Comparison of ENCODE assay signal across 11 cellular contexts in the genomic region with DNA sequence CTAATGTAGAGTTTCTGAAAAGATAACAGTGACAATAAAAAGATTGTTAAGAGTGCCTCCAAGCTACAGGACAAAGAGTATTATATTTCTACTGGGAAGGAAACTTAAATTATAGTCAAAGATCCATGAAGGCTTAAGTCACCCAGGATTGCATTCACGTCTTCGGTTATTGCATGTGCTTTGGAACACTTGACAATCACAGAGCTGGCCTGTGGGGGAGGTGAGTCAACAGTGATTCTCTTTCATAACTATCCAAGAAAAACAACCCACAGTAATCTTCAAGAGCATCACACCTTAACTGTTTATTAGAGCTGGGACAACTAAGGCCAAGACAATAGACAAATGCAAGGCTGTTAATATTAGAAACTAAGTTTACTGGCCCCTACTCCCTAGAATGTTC. TPM values are rescaled to one million over a fixed set of nuclear protein-coding genes. Genes with fewer than 3 reads are reported as not detected.
A peak's percentile ranks its signal among the peaks of the same experiment; 100 is the strongest.
DNase-seq lines count a peak whose midpoint lies in the region; ATAC-seq and TF ChIP-seq lines count a peak whose summit lies in the region.
"Had no signal": no experiment of that assay in that cellular context is flagged by ENCODE, and none has a peak within 500 bp of the region (broad histone marks: within the 10 kb centered on the region; RNA-seq: fewer than 3 reads in every experiment).

No MANE protein-coding gene starts in this region.

- peak overlapping the region; percentile 1 for H3K4me2 ChIP-seq in osteoblast (ENCODE audit: insufficient read depth, low read length)
- H3K4me2 ChIP-seq: KMS-11 had no signal

- POLR2A ChIA-PET in activated CD4-positive, alpha-beta T cell treated with anti-CD3 and anti-CD28 coated beads for 36 hours (lab: Charles Lee): no interaction called here

- H3K36me3 ChIP-seq in osteoblast (ENCODE audit: insufficient read depth, low read length): no peaks in the 10 kb centered on the region

- TF ChIP-seq CTCF in epithelial cell of esophagus (IDR thresholded peaks at IDR 0.05; ENCODE audit: insufficient read depth, low read depth, low read length, missing control alignments) (no peak), osteoblast (IDR thresholded peaks at IDR 0.05; ENCODE audit: extremely low read depth, low read depth, low read length) (no peak)

- CTCF ChIA-PET in activated CD4-positive, alpha-beta T cell treated with anti-CD3 and anti-CD28 coated beads for 36 hours (lab: Charles Lee): interaction anchor here (0.7 kb wide), 1 partner anchor 13 kb away, joined by 3 read pairs; no protein-coding TSS in a partner anchor

- no peaks in the 10 kb centered on the region for H3K27me3 ChIP-seq in osteoblast (ENCODE audit: insufficient read depth, low read length)

- no peak for ATAC-seq in GM18867 (IDR thresholded peaks at IDR 0.05; ENCODE audit: unreplicated experiment)
- no peak for ATAC-seq in activated CD4-positive, alpha-beta T cell treated with anti-CD3 and anti-CD28 coated beads for 36 hours

- H3K27ac ChIP-seq in osteoblast (ENCODE audit: low read depth, low read length): peak overlapping the region; percentile 24
- H3K27ac ChIP-seq: KMS-11 had no signal

- H3K36me3 Mint-ChIP-seq in activated CD4-positive, alpha-beta T cell treated with anti-CD3 and anti-CD28 coated beads for 36 hours (ENCODE audit: low read depth): no peaks in the 10 kb centered on the region

- no peaks in the 10 kb centered on the region for H3K27me3 Mint-ChIP-seq in activated CD4-positive, alpha-beta T cell treated with anti-CD3 and anti-CD28 coated beads for 36 hours
- H3K27me3 Mint-ChIP-seq: activated CD4-positive, alpha-beta T cell treated with anti-CD3 and anti-CD28 coated beads, Interleukin-2, amount 10 ng/mL, durations not matched to agents 24 days and 14 days had no signal

- H3K4me3 Mint-ChIP-seq in activated CD4-positive, alpha-beta T cell treated with anti-CD3 and anti-CD28 coated beads for 36 hours: no peak overlapping the region
- H3K4me3 Mint-ChIP-seq: activated CD4-positive, alpha-beta T cell treated with anti-CD3 and anti-CD28 coated beads, Interleukin-2, amount 10 ng/mL, durations not matched to agents 24 days and 14 days had no signal

- H3K4me3 ChIP-seq in epithelial cell of esophagus (ENCODE audit: low read length) (no peak overlapping the region), osteoblast (ENCODE audit: insufficient read depth, low read length) (no peak overlapping the region)

- peaks cover 22% of the 10 kb centered on the region for H3K4me1 ChIP-seq in osteoblast (ENCODE audit: insufficient read depth, low read length)

- peak; percentile 92 for DNase-seq in Caki2 (ENCODE audit: low read depth)
- peak; percentile 4 for DNase-seq in NCI-H69 (lab: John Stamatoyannopoulos, UW)
- DNase-seq in epithelial cell of esophagus (ENCODE audit: low read depth): peak; percentile 96
- no peak for DNase-seq in osteoblast (ENCODE audit: insufficient read length, low spot score, missing footprints)
- DNase-seq in hippocampal formation (lab: John Stamatoyannopoulos, UW): no peak
- no peak for DNase-seq in RPMI8226
- DNase-seq in activated CD4-positive, alpha-beta T cell treated with anti-CD3 and anti-CD28 coated beads for 36 hours: no peak
- DNase-seq: activated CD4-positive, alpha-beta T cell treated with anti-CD3 and anti-CD28 coated beads, Interleukin-2, amount 10 ng/mL, durations not matched to agents 24 days and 14 days; DMS 273 treated with DMSO at 0.1 percent for 48 hours had no signal

- peaks cover 15% of the 10 kb centered on the region for H4K20me1 ChIP-seq in osteoblast (ENCODE audit: insufficient read depth, low read length)

- no peaks in the 10 kb centered on the region for H3K9me3 ChIP-seq in osteoblast (ENCODE audit: low read depth, low read length)

- no peaks in the 10 kb centered on the region for H3K4me1 Mint-ChIP-seq in activated CD4-positive, alpha-beta T cell treated with anti-CD3 and anti-CD28 coated beads for 36 hours
- H3K4me1 Mint-ChIP-seq: activated CD4-positive, alpha-beta T cell treated with anti-CD3 and anti-CD28 coated beads, Interleukin-2, amount 10 ng/mL, durations not matched to agents 24 days and 14 days had no signal

- H3K79me2 ChIP-seq in osteoblast (ENCODE audit: insufficient read depth, low read length): peaks cover 94% of the 10 kb centered on the region

- no peak overlapping the region for H2AFZ ChIP-seq in osteoblast (ENCODE audit: low read length)

- intact Hi-C loops in activated CD4-positive, alpha-beta T cell treated with anti-CD3 and anti-CD28 coated beads for 36 hours (cut with DNase I, micrococcal nuclease): no loop called here

- no peak overlapping the region for H3K27ac Mint-ChIP-seq in activated CD4-positive, alpha-beta T cell treated with anti-CD3 and anti-CD28 coated beads for 36 hours
- H3K27ac Mint-ChIP-seq: activated CD4-positive, alpha-beta T cell treated with anti-CD3 and anti-CD28 coated beads, Interleukin-2, amount 10 ng/mL, durations not matched to agents 24 days and 14 days had no signal

- in situ Hi-C loops in Caki2 (cut with HindIII; ENCODE audit: low pct_unique_long_range_greater_than_20kb, low sequenced_read_pairs): no loop called here

- H3K9me3 Mint-ChIP-seq in activated CD4-positive, alpha-beta T cell treated with anti-CD3 and anti-CD28 coated beads for 36 hours (ENCODE audit: low read depth): peaks cover 4% of the 10 kb centered on the region
- H3K9me3 Mint-ChIP-seq: activated CD4-positive, alpha-beta T cell treated with anti-CD3 and anti-CD28 coated beads, Interleukin-2, amount 10 ng/mL, durations not matched to agents 24 days and 14 days had no signal

RNA-seq across cellular contexts. Expression of gene PDGFC, which starts 40.3 kb away (rescaled TPM):
- 88.6 and 120 TPM in 2 replicates for total RNA-seq in Caki2 (2014; rRNA removed; shearing (Covaris generic); ENCODE audit: low replicate concordance)
- 145 and 147 TPM in 2 replicates for total RNA-seq in osteoblast
- not detected for total RNA-seq in activated CD4-positive, alpha-beta T cell treated with anti-CD3 and anti-CD28 coated beads for 36 hours
- total RNA-seq: activated CD4-positive, alpha-beta T cell treated with anti-CD3 and anti-CD28 coated beads, Interleukin-2, amount 10 ng/mL, durations not matched to agents 24 days and 14 days had no signal

Comparison
In these comparisons a context has a peak if more than half of its experiments do, and no peak if none do; other contexts are left out.
1. DNase-seq: peak in Caki2 (single experiment), NCI-H69 (single experiment) and epithelial cell of esophagus (single experiment); none in osteoblast (single experiment), hippocampal formation (0 of 2), RPMI8226 (single experiment) and activated CD4-positive, alpha-beta T cell treated with anti-CD3 and anti-CD28 coated beads for 36 hours (single experiment).
2. RNA of gene PDGFC, which starts 40.3 kb away (total RNA-seq): 145 to 147 TPM in osteoblast and 88.6 to 120 TPM in Caki2; not detected in activated CD4-positive, alpha-beta T cell treated with anti-CD3 and anti-CD28 coated beads for 36 hours; every median in the first group is over 10 times any median in the second.